In the genomic region with DNA sequence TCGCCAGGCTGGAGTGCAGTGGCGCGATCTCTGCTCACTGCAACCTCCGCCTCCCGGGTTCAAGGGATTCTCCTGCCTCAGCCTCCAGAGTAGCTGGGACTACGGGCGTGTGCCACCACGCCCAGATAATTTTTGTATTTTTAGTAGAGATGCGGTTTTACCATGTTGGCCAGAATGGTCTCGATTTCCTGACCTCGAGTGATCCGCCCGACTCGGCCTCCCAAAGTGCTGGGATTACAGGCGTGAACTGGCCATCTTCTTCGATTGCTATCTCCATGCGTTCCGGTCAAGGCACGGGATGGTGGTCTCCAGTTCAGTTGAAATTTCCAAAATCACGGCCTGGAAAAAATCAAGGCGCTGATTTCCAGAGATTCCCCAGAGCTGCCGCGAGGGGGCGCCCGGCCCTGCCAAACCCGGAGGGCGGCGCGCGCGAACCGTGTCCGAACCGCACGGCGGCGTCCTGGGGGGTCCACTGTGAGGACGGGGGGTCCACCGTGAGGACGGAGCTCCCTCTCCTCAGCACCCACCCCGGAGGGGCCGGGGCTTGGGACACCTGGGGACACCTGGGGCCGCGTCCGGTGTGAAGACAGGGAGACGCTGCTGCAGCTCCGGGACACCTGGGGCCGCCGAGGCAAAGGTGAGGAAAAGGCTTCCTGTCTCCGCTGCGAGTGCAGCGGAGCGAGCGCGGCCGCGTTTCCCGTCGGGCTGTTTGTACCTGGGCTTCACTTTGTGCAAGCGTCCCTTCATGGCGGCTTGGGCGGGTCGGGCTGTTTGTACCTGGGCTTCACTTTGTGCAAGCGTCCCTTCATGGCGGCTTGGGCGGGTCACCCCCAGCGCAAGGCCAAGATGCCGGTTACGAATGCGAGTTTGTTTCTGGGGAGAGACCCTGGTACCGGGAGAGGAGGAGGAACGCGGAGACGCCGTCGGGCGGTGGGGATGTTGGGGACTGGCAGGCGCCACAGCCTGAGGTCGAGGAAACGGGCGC, we compare ENCODE assay signal across 8 cellular contexts.
DNase-seq lines count a peak whose midpoint lies in the region; ATAC-seq and TF ChIP-seq lines count a peak whose summit lies in the region.
"Not testable (repeated sequence)": the region's sequence is repeated elsewhere in the genome, so short reads cannot be mapped to it uniquely, and the experiment has no call there.

No MANE protein-coding gene starts in this region.

- not testable (repeated sequence) for H3K9me2 ChIP-seq in GM23248 (ENCODE audit: insufficient read depth)

- H3K27ac ChIP-seq in GM23248, result not testable (repeated sequence)
- H3K27ac ChIP-seq in breast epithelium, result peak overlapping the region in 1 of 2 donors; percentile 50

- not testable (repeated sequence) for H4K20me1 ChIP-seq in GM23248 (ENCODE audit: insufficient read depth)

- peak overlapping the region; percentile 60 for H2AFZ ChIP-seq in GM23248

- H3K4me1 ChIP-seq in GM23248 (ENCODE audit: insufficient read depth); breast epithelium; mononuclear cell (ENCODE audit: insufficient read depth, low read length): not testable (repeated sequence)

- ATAC-seq in Right ventricle myocardium superior (ENCODE audit: poor library complexity), result peak; percentile 49

- H3K9ac ChIP-seq in GM23248, result not testable (repeated sequence)

- DNase-seq in AG10803 (ENCODE audit: low read depth); GM23248; breast epithelium (ENCODE audit: low spot score in 2 of 2): not testable (repeated sequence)
- DNase-seq in NCI-H774 (lab: John Stamatoyannopoulos, UW) (peak; percentile 36), Right ventricle myocardium superior (peak; percentile 56)
- DNase-seq in activated CD8-positive, alpha-beta memory T cell treated with anti-CD3 and anti-CD28 coated beads, Interleukin-2, amount 50 U/mL, for 48 hours, result peak; percentile 64
- peak; percentile 30 for DNase-seq in stimulated activated CD4-positive, alpha-beta T cell treated with anti-CD3 and anti-CD28 coated beads, Interleukin-4, amount 100 ng/mL, for 1 hour

- peaks cover 10% of the 10 kb centered on the region; the same call in 1 of the 2 replicates for H3K27me3 ChIP-seq in GM23248 (replicated peaks; ENCODE audit: insufficient read depth)
- H3K27me3 ChIP-seq in breast epithelium; mononuclear cell (ENCODE audit: insufficient read depth, low read length): not testable (repeated sequence)

- peak overlapping the region; percentile 31 for H3K4me2 ChIP-seq in GM23248 (ENCODE audit: unreplicated experiment)

- H3K79me2 ChIP-seq in GM23248 (ENCODE audit: insufficient read depth), result not testable (repeated sequence)

- H3K9me3 ChIP-seq in GM23248 (ENCODE audit: low read depth); breast epithelium; mononuclear cell (ENCODE audit: low read depth, low read length): not testable (repeated sequence)

- in situ Hi-C loops in GM23248 (cut with MboI), result not testable (repeated sequence)

- peak; percentile 22 for TF ChIP-seq CTCF in AG10803 (conservative IDR thresholded peaks at IDR 0.05; ENCODE audit: low read length)
- TF ChIP-seq CTCF in breast epithelium (IDR thresholded peaks at IDR 0.05), result peak; percentile 18 to 26 (median 20)

- H3K4me3 ChIP-seq in AG10803 (ENCODE audit: low read length) (peak overlapping the region; percentile 20; the same call in 1 of the 2 replicates), GM23248 (peak overlapping the region; percentile 36), breast epithelium (peak overlapping the region; percentile 21 to 73 (median 53)), mononuclear cell (ENCODE audit: low read length) (peak overlapping the region; percentile 34)

- not testable (repeated sequence) for H3K36me3 ChIP-seq in GM23248 (ENCODE audit: low read depth); breast epithelium

- WGBS in GM23248 (ENCODE audit: low coverage in 1 of 2, low lambda C conversion rate in 2 of 2, missing lambda C conversion rate in 2 of 2), 2 experiments, result 7 to 13% methylated on average over 64 to 75 of the region's 81 CpGs

- not testable (repeated sequence) for H3F3A ChIP-seq in GM23248 (ENCODE audit: insufficient read depth)

- intact Hi-C loops in breast epithelium (cut with DNase I; ENCODE audit: low total_unique reads); Right ventricle myocardium superior (cut with DNase I): not testable (repeated sequence)

- not testable (repeated sequence) for TF ChIP-seq POLR2A in breast epithelium (IDR thresholded peaks at IDR 0.05)
